In the genomic region with DNA sequence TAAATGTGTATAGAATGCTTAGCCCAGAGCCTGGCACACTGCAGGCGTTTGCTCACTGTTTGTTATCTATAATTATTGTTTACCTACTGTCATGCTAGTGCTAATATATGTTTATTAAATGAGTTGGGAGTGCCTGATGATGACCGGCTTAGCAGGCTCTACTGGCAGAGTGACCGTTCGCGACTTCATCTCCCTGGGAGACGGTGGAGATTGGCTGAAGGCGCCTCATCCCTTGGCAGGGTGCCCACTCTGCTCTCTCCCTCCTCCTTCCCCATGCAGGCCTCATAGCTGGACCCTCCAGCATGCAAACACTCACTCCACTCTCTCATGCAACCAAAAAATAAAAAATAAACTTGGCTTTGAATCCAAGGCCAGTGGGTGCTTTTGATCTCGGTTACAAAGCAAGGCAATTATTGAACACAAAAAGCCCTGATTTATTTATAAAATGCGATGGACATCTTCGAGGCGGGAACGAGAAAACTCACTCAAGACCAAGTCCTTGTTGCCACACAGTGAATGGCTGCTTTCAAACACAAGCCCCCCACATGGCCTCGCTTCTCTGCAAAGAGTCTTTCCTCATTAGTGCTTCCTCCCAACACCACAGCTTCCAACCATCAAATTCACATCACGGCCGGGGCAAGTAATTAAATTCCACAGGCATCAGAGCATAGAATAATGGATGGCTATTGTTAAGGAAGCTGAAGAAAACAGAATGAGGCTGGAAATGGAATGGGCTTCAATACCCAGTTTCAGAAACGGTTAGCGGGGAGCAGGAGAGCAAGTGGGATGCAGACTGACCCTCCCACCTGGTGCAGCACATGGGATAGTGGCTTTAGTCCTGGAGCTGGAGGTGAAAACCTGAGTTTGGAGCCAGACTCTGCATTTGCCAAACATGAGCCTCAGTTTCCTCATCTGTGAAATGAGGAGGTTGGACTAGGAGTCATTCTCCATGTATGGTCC, we compare ENCODE assay signal across 12 cellular contexts.
A peak's percentile ranks its signal among the peaks of the same experiment; 100 is the strongest.
DNase-seq lines count a peak whose midpoint lies in the region; ATAC-seq lines count a peak whose summit lies in the region.
"Had no signal": no experiment of that assay in that cellular context is flagged by ENCODE, and none has a peak within 500 bp of the region (broad histone marks: within the 10 kb centered on the region; RNA-seq: fewer than 3 reads in every experiment).

No MANE protein-coding gene starts in this region.

- peak overlapping the region; percentile 57 for H3K27ac ChIP-seq in temporal lobe (ENCODE audit: low read depth, low read length)

- intact Hi-C loops in posterior vena cava (cut with DNase I) = no loop called here

- DNase-seq in NCI-H345 (lab: John Stamatoyannopoulos, UW) = peak; percentile 27
- DNase-seq in NCI-H345 treated with DMSO at 0.1 percent for 48 hours (lab: John Stamatoyannopoulos, UW; ENCODE audit: unreplicated experiment) = no peak
- DNase-seq in anterior cingulate cortex (lab: John Stamatoyannopoulos, UW) = peak in 53 of 58 donors; percentile 10 to 89 (median 63)
- peak; percentile 87 for DNase-seq in left kidney (ENCODE audit: low read depth, low spot score)
- no peak for DNase-seq in activated CD8-positive, alpha-beta memory T cell treated with anti-CD3 and anti-CD28 coated beads, Interleukin-2, amount 50 U/mL, for 4 hours
- DNase-seq in posterior vena cava (ENCODE audit: low spot score) = no peak
- DNase-seq: aorta; DMS 273 treated with DMSO at 0.1 percent for 48 hours; effector CD8-positive, alpha-beta T cell had no signal

- no peak for ATAC-seq in HG03520 (IDR thresholded peaks at IDR 0.05; ENCODE audit: unreplicated experiment)
- ATAC-seq: WTC11 had no signal

Comparison
In these comparisons a context has a peak if more than half of its experiments do, and no peak if none do; other contexts are left out.
1. DNase-seq: peak in NCI-H345 (single experiment), anterior cingulate cortex (53 of 58) and left kidney (single experiment); none in NCI-H345 treated with DMSO at 0.1 percent for 48 hours (single experiment), activated CD8-positive, alpha-beta memory T cell treated with anti-CD3 and anti-CD28 coated beads, Interleukin-2, amount 50 U/mL, for 4 hours (single experiment) and posterior vena cava (single experiment).